19 cellular contexts compared by ENCODE assay signal in genomic region chr1:244165701-244166100, GRCh38.
DNase-seq lines count a peak whose midpoint lies in the region; ATAC-seq and TF ChIP-seq lines count a peak whose summit lies in the region.
"Had no signal": no experiment of that assay in that cellular context is flagged by ENCODE, and none has a peak within 500 bp of the region (broad histone marks: within the 10 kb centered on the region; RNA-seq: fewer than 3 reads in every experiment).

No MANE protein-coding gene starts in this region.

- BruUV-seq in mammary epithelial cell (replicated peaks; lab: Mats Ljungman, UMichigan) = no TSS peak

- H3K4me1 ChIP-seq in mammary epithelial cell (ENCODE audit: insufficient read depth, low read length) (peaks cover 30% of the 10 kb centered on the region), breast epithelium (no peaks in the 10 kb centered on the region), endodermal cell (ENCODE audit: control insufficient read depth, insufficient read depth, low read length) (peaks cover 10% of the 10 kb centered on the region), mesenchymal stem cell (ENCODE audit: control insufficient read depth, insufficient read depth, low read depth, low read length) (peaks cover 4% of the 10 kb centered on the region)

- no peak overlapping the region for H3K27ac ChIP-seq in mammary epithelial cell (ENCODE audit: insufficient read depth, low read depth, low read length)
- no peak overlapping the region for H3K27ac ChIP-seq in breast epithelium
- H3K27ac ChIP-seq in endodermal cell (ENCODE audit: low read depth, low read length) = no peak overlapping the region
- H3K27ac ChIP-seq in mesenchymal stem cell (ENCODE audit: low read length, poor library complexity, severe bottlenecking) = no peak overlapping the region
- no peak overlapping the region for H3K27ac ChIP-seq in CD4-positive, alpha-beta T cell (ENCODE audit: low read depth, low read length)
- H3K27ac ChIP-seq: 22Rv1, BLaER1 had no signal

- no peak for TF ChIP-seq CTCF in mammary epithelial cell (conservative IDR thresholded peaks at IDR 0.05 in 1 of 2, IDR thresholded peaks at IDR 0.05 in 1 of 2; ENCODE audit: extremely low read depth in 1 of 2, insufficient read depth in 1 of 2, low read depth in 1 of 2, low read length in 2 of 2)
- TF ChIP-seq CTCF in breast epithelium (IDR thresholded peaks at IDR 0.05) = no peak
- no peak for TF ChIP-seq CTCF in endodermal cell (conservative IDR thresholded peaks at IDR 0.05)
- TF ChIP-seq CTCF in CD4-positive, alpha-beta T cell (IDR thresholded peaks at IDR 0.05) = no peak

- no peaks in the 10 kb centered on the region for H3K36me3 ChIP-seq in mammary epithelial cell (ENCODE audit: insufficient read depth, low read length)
- H3K36me3 ChIP-seq in breast epithelium = no peaks in the 10 kb centered on the region
- H3K36me3 ChIP-seq in endodermal cell (ENCODE audit: control insufficient read depth, insufficient read depth, low read length) = no peaks in the 10 kb centered on the region
- H3K36me3 ChIP-seq in mesenchymal stem cell (ENCODE audit: control insufficient read depth in 1 of 2, insufficient read depth in 2 of 2, low read depth in 1 of 2, low read length in 2 of 2) = no peaks in the 10 kb centered on the region
- H3K36me3 ChIP-seq: BLaER1 had no signal

- H3K27me3 Mint-ChIP-seq in endodermal cell (ENCODE audit: insufficient read depth) = no peaks in the 10 kb centered on the region
- no peaks in the 10 kb centered on the region for H3K27me3 Mint-ChIP-seq in CD4-positive, alpha-beta T cell

- peak; percentile 16 for DNase-seq in mammary epithelial cell
- DNase-seq in breast epithelium (ENCODE audit: low spot score in 2 of 2) = no peak
- peak; percentile 11 for DNase-seq in NCI-H226
- no peak for DNase-seq in endodermal cell
- DNase-seq in mesenchymal stem cell = no peak
- DNase-seq in CD4-positive, alpha-beta T cell = no peak
- no peak for DNase-seq in occipital lobe (lab: John Stamatoyannopoulos, UW)
- DNase-seq: Calu3; CD8-positive, alpha-beta T cell; DMS79 treated with DMSO at 0.1 percent for 48 hours; H7; HFFc6 had no signal

- H2BK12ac ChIP-seq in mesenchymal stem cell (ENCODE audit: low read length in 2 of 2) = peak overlapping the region; percentile 7 to 76

- H2BK120ac ChIP-seq in mesenchymal stem cell (ENCODE audit: low read depth, low read length) = no peak overlapping the region

- peak overlapping the region in 1 of 2 experiments; percentile 59 for H3K18ac ChIP-seq in mesenchymal stem cell (ENCODE audit: low read depth in 1 of 2, low read length in 2 of 2)

- H3K4me2 ChIP-seq in mammary epithelial cell (ENCODE audit: insufficient read depth, low read depth, low read length) (no peak overlapping the region), mesenchymal stem cell (ENCODE audit: low read length, poor library complexity, severe bottlenecking) (no peak overlapping the region)
- H3K4me2 ChIP-seq: BLaER1, GM23338 had no signal

- no peak overlapping the region for H3K14ac ChIP-seq in mesenchymal stem cell (ENCODE audit: low read length in 2 of 2)

- no peaks in the 10 kb centered on the region for H3K4me1 Mint-ChIP-seq in endodermal cell
- H3K4me1 Mint-ChIP-seq in CD4-positive, alpha-beta T cell (ENCODE audit: low read depth) = no peaks in the 10 kb centered on the region

- H2AK5ac ChIP-seq in mesenchymal stem cell (ENCODE audit: low read length, severe bottlenecking) = peak overlapping the region; percentile 91

- no peak overlapping the region for H4K91ac ChIP-seq in mesenchymal stem cell (ENCODE audit: low read length)

- H3K23ac ChIP-seq in mesenchymal stem cell (ENCODE audit: low read length in 2 of 2) = no peak overlapping the region

- no peaks in the 10 kb centered on the region for H3K9me3 Mint-ChIP-seq in endodermal cell
- H3K9me3 Mint-ChIP-seq in CD4-positive, alpha-beta T cell = no peaks in the 10 kb centered on the region
- H3K9me3 Mint-ChIP-seq: CD14-positive monocyte; CD8-positive, alpha-beta T cell; GM23338; HFFc6 had no signal

- no peak overlapping the region for H2BK15ac ChIP-seq in mesenchymal stem cell (ENCODE audit: low read depth, poor library complexity, severe bottlenecking)

- no peaks in the 10 kb centered on the region for H4K20me1 ChIP-seq in mammary epithelial cell (ENCODE audit: insufficient read depth, low read length)
- H4K20me1 ChIP-seq: BLaER1 had no signal

- H3K4me3 ChIP-seq in mammary epithelial cell (replicated peaks in 1 of 3; ENCODE audit: insufficient read depth in 1 of 3, low read depth in 2 of 3, low read length in 3 of 3) = no peak overlapping the region
- H3K4me3 ChIP-seq in breast epithelium = no peak overlapping the region
- H3K4me3 ChIP-seq in endodermal cell (ENCODE audit: low read length) = peak overlapping the region; percentile 8
- no peak overlapping the region for H3K4me3 ChIP-seq in mesenchymal stem cell (ENCODE audit: insufficient read depth in 1 of 2, low read depth in 1 of 2, low read length in 2 of 2)
- H3K4me3 ChIP-seq: BLaER1, GM23338 had no signal

- no peak overlapping the region for H4K8ac ChIP-seq in mesenchymal stem cell (ENCODE audit: low read length)

- dilution Hi-C loops in mammary epithelial cell (cut with HindIII; ENCODE audit: low sequenced_read_pairs) = no loop called here

- no peak overlapping the region for H3K27ac Mint-ChIP-seq in endodermal cell
- no peak overlapping the region for H3K27ac Mint-ChIP-seq in CD4-positive, alpha-beta T cell
- H3K27ac Mint-ChIP-seq: CD14-positive monocyte; CD8-positive, alpha-beta T cell; GM23338; HFFc6 had no signal

- no peak overlapping the region for H3K4me3 Mint-ChIP-seq in endodermal cell
- no peak overlapping the region for H3K4me3 Mint-ChIP-seq in CD4-positive, alpha-beta T cell
- H3K4me3 Mint-ChIP-seq: CD14-positive monocyte; CD8-positive, alpha-beta T cell; GM23338; HFFc6 had no signal

- H3K36me3 Mint-ChIP-seq in endodermal cell (ENCODE audit: low read depth) = no peaks in the 10 kb centered on the region
- H3K36me3 Mint-ChIP-seq in CD4-positive, alpha-beta T cell (ENCODE audit: low read depth) = no peaks in the 10 kb centered on the region
- H3K36me3 Mint-ChIP-seq: CD14-positive monocyte; CD8-positive, alpha-beta T cell had no signal

- no peaks in the 10 kb centered on the region for H3K79me1 ChIP-seq in mesenchymal stem cell (replicated peaks; ENCODE audit: low read length, poor library complexity, severe bottlenecking)

- no peak for ATAC-seq in HG02852 (IDR thresholded peaks at IDR 0.05; ENCODE audit: unreplicated experiment)
- no peak for ATAC-seq in CD4-positive, alpha-beta T cell (ENCODE audit: poor library complexity)
- ATAC-seq: CD8-positive, alpha-beta T cell; GM23338; HCT116; HepG2 had no signal

- H3K27me3 ChIP-seq in mammary epithelial cell (ENCODE audit: insufficient read depth, low read length) (no peaks in the 10 kb centered on the region), breast epithelium (no peaks in the 10 kb centered on the region), endodermal cell (ENCODE audit: control insufficient read depth, insufficient read depth, low read length, poor library complexity, severe bottlenecking) (no peaks in the 10 kb centered on the region), mesenchymal stem cell (ENCODE audit: control insufficient read depth in 1 of 2, insufficient read depth in 1 of 2, low read length in 2 of 2) (no peaks in the 10 kb centered on the region)
- H3K27me3 ChIP-seq in CD4-positive, alpha-beta T cell (ENCODE audit: control insufficient read depth, insufficient read depth, low read length) = no peaks in the 10 kb centered on the region
- H3K27me3 ChIP-seq: BLaER1 had no signal

- no peak overlapping the region for H2AFZ ChIP-seq in mammary epithelial cell (ENCODE audit: low read depth, low read length)
- H2AFZ ChIP-seq in mesenchymal stem cell (ENCODE audit: low read depth, low read length) = no peak overlapping the region
- H2AFZ ChIP-seq: GM23338 had no signal

- TF ChIP-seq POLR2A in breast epithelium (IDR thresholded peaks at IDR 0.05) = no peak

- H3K79me2 ChIP-seq in mammary epithelial cell (ENCODE audit: insufficient read depth, low read length) = no peaks in the 10 kb centered on the region

- CTCF ChIA-PET in mammary epithelial cell (lab: Charles Lee; ENCODE audit: low non-redundant PET) = no interaction called here
- CTCF ChIA-PET in CD4-positive, alpha-beta T cell (lab: Charles Lee) = interaction anchor here (1.7 kb wide), 1 partner anchor 18 kb away, joined by 3 read pairs; no protein-coding TSS in a partner anchor

- H3K9ac ChIP-seq in mammary epithelial cell (ENCODE audit: insufficient read depth, low read length) (no peak overlapping the region), endodermal cell (ENCODE audit: extremely low read depth, low read length, poor library complexity, severe bottlenecking) (no peak overlapping the region), mesenchymal stem cell (ENCODE audit: low read length) (no peak overlapping the region)
- H3K9ac ChIP-seq: BLaER1 had no signal

- POLR2A ChIA-PET in CD4-positive, alpha-beta T cell (lab: Charles Lee) = no interaction called here

- in situ Hi-C loops in mammary epithelial cell (cut with MboI; ENCODE audit: low sequenced_read_pairs in 2 of 2) = no loop called here

- WGBS in mammary epithelial cell (ENCODE audit: low coverage, missing lambda C conversion rate) = 93% methylated on average over 2 of the region's 2 CpGs
- 88 to 91% methylated on average over 2 of the region's 2 CpGs for WGBS in endodermal cell (ENCODE audit: insufficient coverage in 1 of 2, insufficient read length in 1 of 2), 2 experiments
- 97% methylated on average over 2 of the region's 2 CpGs for WGBS in mesenchymal stem cell

- no peaks in the 10 kb centered on the region for H3K9me3 ChIP-seq in mammary epithelial cell (replicated peaks; ENCODE audit: insufficient read depth, low read length)
- no peaks in the 10 kb centered on the region for H3K9me3 ChIP-seq in breast epithelium
- no peaks in the 10 kb centered on the region for H3K9me3 ChIP-seq in endodermal cell (ENCODE audit: control insufficient read depth, low read length)
- no peaks in the 10 kb centered on the region for H3K9me3 ChIP-seq in mesenchymal stem cell (ENCODE audit: control insufficient read depth, low read length)
- no peaks in the 10 kb centered on the region for H3K9me3 ChIP-seq in CD4-positive, alpha-beta T cell (ENCODE audit: control insufficient read depth, low read length)
- H3K9me3 ChIP-seq: BLaER1 had no signal

- intact Hi-C loops in mammary epithelial cell (cut with micrococcal nuclease) (no loop called here), breast epithelium (cut with DNase I; ENCODE audit: low total_unique reads) (no loop called here)
- intact Hi-C loops in CD4-positive, alpha-beta T cell (cut with DNase I, micrococcal nuclease) = no loop called here

- no peak overlapping the region for H2BK5ac ChIP-seq in mesenchymal stem cell (ENCODE audit: low read depth, low read length, poor library complexity, severe bottlenecking)

- H3K4ac ChIP-seq in mesenchymal stem cell (ENCODE audit: low read depth in 1 of 2, low read length in 2 of 2) = peak overlapping the region in 1 of 2 experiments; percentile 10

Comparison
In these comparisons a context has a peak if more than half of its experiments do, and no peak if none do; other contexts are left out.
1. DNase-seq: peak in mammary epithelial cell (single experiment) and NCI-H226 (single experiment); none in breast epithelium (0 of 2), endodermal cell (single experiment), mesenchymal stem cell (single experiment), CD4-positive, alpha-beta T cell (0 of 10) and occipital lobe (single experiment).